1 cellular context compared by ENCODE assay signal in the genomic region with DNA sequence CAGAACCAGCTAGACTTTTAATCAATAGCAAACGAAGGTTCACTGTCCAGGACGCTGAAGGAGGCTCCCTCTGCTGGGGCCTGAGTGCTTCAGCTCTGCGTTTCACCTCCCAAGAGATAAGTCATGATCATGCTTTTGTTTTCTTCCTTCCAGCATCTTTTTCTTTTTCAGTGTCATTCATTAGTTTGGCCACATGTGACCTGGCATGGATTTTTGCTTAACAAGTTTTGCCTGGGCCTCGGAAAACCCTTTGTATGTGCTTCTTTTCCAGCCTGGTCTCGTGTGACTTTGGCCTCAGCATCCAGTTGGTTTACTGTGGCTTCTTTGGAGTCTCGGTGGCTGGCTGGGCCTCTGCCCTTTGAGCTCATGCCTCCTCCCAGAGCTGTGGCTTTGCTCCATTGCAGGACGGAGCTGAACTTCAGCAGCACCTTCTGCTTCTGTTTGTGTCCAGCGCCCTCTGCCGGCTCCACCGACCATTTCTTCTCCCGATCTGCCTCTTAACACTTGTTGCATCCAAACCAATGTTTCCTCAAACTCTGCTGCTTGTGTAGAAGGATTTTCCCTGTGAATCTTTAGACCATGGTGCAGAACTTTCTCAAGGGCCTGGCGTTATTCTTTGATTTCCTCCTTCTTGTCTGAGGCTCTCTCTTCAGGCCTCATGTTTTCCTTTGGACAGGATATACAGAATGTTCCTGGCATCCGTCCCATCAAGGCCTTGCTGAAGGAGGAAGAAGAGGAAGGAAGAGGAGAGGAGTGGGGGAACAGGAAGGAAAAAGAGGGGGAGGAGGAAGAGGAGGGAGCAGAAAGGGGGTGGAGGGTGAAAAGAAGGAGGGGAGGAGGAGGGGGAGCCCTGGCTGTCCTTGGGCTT.
TF ChIP-seq lines count a peak whose summit lies in the region.

No MANE protein-coding gene starts in this region.

TF ChIP-seq in K562, 482 proteins besides CTCF, POLR2A, EP300 and RAD21:
- TF ChIP-seq, protein P1, sequence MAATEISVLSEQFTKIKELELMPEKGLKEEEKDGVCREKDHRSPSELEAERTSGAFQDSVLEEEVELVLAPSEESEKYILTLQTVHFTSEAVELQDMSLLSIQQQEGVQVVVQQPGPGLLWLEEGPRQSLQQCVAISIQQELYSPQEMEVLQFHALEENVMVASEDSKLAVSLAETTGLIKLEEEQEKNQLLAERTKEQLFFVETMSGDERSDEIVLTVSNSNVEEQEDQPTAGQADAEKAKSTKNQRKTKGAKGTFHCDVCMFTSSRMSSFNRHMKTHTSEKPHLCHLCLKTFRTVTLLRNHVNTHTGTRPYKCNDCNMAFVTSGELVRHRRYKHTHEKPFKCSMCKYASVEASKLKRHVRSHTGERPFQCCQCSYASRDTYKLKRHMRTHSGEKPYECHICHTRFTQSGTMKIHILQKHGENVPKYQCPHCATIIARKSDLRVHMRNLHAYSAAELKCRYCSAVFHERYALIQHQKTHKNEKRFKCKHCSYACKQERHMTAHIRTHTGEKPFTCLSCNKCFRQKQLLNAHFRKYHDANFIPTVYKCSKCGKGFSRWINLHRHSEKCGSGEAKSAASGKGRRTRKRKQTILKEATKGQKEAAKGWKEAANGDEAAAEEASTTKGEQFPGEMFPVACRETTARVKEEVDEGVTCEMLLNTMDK (IDR thresholded peaks at IDR 0.05; ENCODE audit: borderline replicate concordance, insufficient read depth, low read depth, low read length, poor library complexity, severe bottlenecking) = no peak
- TF ChIP-seq, protein P2, sequence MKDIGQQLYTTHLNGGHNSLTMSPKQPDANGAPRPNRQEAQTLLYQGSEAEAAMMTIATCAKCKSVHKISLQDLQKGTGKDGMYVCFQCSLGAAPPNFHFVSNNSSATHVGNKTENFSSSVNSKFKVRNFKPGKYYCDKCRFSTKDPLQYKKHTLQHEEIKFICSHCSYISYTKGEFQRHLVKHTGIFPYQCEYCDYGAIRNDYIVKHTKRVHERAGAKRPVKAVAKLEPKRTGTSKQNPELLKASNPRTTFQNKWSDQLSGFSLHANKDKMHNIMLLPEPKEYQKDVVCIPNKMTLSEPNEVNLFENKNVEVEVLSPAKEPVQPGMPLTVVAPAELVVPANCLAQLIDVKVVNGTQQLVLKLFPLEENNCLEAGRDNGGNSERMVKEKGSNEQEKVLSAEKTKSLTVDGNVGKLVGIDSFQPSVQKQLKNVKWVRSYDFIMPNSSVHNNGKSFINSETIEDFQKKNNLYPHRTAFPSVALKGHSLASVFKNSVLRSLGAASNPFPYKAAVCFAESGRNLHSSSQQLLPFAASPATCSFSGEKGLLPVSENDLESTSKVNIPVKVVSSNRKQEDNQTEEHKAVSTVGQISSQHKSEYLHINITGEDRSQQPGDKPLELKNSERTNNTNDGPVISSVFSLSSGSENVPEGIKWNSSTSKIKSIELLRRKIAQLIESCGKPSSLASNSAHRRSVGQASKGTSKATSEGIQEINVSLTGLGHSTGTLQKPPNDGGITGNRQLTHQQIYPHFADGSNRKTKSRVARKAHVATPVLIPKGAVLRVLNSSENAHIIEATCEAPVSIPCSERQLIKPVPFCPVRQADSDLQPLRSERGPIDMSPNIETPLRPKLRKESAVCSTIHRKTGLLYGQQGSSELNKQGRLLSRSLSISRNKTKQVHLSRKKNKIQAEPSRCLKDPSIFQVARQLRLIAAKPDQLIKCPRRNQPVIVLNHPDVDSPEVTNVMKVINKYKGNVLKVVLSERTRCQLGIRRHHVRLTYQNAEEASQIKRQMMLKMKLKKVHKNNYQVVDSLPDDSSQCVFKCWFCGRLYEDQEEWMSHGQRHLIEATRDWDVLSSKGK (CRISPR knock-in tag; IDR thresholded peaks at IDR 0.05) = no peak
- TF ChIP-seq STAG1 (CRISPR knock-in tag; IDR thresholded peaks at IDR 0.05; ENCODE audit: borderline replicate concordance) (peak; percentile 89; the same call in 1 of the 2 replicates), MYC (IDR thresholded peaks at IDR 0.05; ENCODE audit: low read depth, low read length) (0 out of 2 replicates have a peak, but pooled peaks have one; percentile 16), MYC (CRISPR knock-in tag; IDR thresholded peaks at IDR 0.05; ENCODE audit: borderline replicate concordance, low read depth) (no peak), SMC3 (conservative IDR thresholded peaks at IDR 0.05; ENCODE audit: insufficient read depth, low read depth, low read length) (peak; percentile 68), KDM2B (CRISPR knock-in tag; IDR thresholded peaks at IDR 0.05) (no peak), HCFC1 (IDR thresholded peaks at IDR 0.05; ENCODE audit: low read depth, low read length) (0 out of 2 replicates have a peak, but pooled peaks have one; percentile 23), TARDBP (IDR thresholded peaks at IDR 0.05) (no peak), NFATC3 (IDR thresholded peaks at IDR 0.05) (no peak), ZNF239 (CRISPR knock-in tag; IDR thresholded peaks at IDR 0.05) (no peak), TCF3 (CRISPR knock-in tag; IDR thresholded peaks at IDR 0.05) (no peak), NELFE (IDR thresholded peaks at IDR 0.05; ENCODE audit: insufficient read depth, insufficient read length) (no peak), SP1 (CRISPR knock-in tag; IDR thresholded peaks at IDR 0.05) (0 out of 2 replicates have a peak, but pooled peaks have one; percentile 35), NFIC (IDR thresholded peaks at IDR 0.05) (peak; percentile 8; the same call in 1 of the 2 replicates), CC2D1A (IDR thresholded peaks at IDR 0.05) (0 out of 2 replicates have a peak, but pooled peaks have one; percentile 14), ZSCAN29 (IDR thresholded peaks at IDR 0.05) (no peak)
- TF ChIP-seq, protein P3, sequence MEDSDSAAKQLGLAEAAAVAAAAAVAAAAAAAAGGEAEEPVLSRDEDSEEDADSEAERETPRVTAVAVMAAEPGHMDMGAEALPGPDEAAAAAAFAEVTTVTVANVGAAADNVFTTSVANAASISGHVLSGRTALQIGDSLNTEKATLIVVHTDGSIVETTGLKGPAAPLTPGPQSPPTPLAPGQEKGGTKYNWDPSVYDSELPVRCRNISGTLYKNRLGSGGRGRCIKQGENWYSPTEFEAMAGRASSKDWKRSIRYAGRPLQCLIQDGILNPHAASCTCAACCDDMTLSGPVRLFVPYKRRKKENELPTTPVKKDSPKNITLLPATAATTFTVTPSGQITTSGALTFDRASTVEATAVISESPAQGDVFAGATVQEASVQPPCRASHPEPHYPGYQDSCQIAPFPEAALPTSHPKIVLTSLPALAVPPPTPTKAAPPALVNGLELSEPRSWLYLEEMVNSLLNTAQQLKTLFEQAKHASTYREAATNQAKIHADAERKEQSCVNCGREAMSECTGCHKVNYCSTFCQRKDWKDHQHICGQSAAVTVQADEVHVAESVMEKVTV (CRISPR knock-in tag; IDR thresholded peaks at IDR 0.05) = 0 out of 2 replicates have a peak, but pooled peaks have one; percentile 11
- TF ChIP-seq, protein P4, sequence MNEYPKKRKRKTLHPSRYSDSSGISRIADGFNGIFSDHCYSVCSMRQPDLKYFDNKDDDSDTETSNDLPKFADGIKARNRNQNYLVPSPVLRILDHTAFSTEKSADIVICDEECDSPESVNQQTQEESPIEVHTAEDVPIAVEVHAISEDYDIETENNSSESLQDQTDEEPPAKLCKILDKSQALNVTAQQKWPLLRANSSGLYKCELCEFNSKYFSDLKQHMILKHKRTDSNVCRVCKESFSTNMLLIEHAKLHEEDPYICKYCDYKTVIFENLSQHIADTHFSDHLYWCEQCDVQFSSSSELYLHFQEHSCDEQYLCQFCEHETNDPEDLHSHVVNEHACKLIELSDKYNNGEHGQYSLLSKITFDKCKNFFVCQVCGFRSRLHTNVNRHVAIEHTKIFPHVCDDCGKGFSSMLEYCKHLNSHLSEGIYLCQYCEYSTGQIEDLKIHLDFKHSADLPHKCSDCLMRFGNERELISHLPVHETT (CRISPR knock-in tag; conservative IDR thresholded peaks at IDR 0.05 in 1 of 2, IDR thresholded peaks at IDR 0.05 in 1 of 2) = no peak
- TF ChIP-seq, protein P5, sequence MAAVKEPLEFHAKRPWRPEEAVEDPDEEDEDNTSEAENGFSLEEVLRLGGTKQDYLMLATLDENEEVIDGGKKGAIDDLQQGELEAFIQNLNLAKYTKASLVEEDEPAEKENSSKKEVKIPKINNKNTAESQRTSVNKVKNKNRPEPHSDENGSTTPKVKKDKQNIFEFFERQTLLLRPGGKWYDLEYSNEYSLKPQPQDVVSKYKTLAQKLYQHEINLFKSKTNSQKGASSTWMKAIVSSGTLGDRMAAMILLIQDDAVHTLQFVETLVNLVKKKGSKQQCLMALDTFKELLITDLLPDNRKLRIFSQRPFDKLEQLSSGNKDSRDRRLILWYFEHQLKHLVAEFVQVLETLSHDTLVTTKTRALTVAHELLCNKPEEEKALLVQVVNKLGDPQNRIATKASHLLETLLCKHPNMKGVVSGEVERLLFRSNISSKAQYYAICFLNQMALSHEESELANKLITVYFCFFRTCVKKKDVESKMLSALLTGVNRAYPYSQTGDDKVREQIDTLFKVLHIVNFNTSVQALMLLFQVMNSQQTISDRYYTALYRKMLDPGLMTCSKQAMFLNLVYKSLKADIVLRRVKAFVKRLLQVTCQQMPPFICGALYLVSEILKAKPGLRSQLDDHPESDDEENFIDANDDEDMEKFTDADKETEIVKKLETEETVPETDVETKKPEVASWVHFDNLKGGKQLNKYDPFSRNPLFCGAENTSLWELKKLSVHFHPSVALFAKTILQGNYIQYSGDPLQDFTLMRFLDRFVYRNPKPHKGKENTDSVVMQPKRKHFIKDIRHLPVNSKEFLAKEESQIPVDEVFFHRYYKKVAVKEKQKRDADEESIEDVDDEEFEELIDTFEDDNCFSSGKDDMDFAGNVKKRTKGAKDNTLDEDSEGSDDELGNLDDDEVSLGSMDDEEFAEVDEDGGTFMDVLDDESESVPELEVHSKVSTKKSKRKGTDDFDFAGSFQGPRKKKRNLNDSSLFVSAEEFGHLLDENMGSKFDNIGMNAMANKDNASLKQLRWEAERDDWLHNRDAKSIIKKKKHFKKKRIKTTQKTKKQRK (IDR thresholded peaks at IDR 0.05; ENCODE audit: borderline replicate concordance, low read depth, low read length) = no peak
- TF ChIP-seq, protein P6, sequence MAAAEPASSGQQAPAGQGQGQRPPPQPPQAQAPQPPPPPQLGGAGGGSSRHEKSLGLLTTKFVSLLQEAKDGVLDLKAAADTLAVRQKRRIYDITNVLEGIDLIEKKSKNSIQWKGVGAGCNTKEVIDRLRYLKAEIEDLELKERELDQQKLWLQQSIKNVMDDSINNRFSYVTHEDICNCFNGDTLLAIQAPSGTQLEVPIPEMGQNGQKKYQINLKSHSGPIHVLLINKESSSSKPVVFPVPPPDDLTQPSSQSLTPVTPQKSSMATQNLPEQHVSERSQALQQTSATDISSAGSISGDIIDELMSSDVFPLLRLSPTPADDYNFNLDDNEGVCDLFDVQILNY (CRISPR knock-in tag; IDR thresholded peaks at IDR 0.05) = no peak
- TF ChIP-seq, protein P7, sequence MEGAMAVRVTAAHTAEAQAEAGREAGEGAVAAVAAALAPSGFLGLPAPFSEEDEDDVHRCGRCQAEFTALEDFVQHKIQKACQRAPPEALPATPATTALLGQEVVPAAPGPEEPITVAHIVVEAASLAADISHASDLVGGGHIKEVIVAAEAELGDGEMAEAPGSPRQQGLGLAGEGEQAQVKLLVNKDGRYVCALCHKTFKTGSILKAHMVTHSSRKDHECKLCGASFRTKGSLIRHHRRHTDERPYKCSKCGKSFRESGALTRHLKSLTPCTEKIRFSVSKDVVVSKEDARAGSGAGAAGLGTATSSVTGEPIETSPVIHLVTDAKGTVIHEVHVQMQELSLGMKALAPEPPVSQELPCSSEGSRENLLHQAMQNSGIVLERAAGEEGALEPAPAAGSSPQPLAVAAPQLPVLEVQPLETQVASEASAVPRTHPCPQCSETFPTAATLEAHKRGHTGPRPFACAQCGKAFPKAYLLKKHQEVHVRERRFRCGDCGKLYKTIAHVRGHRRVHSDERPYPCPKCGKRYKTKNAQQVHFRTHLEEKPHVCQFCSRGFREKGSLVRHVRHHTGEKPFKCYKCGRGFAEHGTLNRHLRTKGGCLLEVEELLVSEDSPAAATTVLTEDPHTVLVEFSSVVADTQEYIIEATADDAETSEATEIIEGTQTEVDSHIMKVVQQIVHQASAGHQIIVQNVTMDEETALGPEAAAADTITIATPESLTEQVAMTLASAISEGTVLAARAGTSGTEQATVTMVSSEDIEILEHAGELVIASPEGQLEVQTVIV (CRISPR knock-in tag; IDR thresholded peaks at IDR 0.05; ENCODE audit: borderline replicate concordance) = no peak
